8 cellular contexts compared by ENCODE assay signal in the genomic region with DNA sequence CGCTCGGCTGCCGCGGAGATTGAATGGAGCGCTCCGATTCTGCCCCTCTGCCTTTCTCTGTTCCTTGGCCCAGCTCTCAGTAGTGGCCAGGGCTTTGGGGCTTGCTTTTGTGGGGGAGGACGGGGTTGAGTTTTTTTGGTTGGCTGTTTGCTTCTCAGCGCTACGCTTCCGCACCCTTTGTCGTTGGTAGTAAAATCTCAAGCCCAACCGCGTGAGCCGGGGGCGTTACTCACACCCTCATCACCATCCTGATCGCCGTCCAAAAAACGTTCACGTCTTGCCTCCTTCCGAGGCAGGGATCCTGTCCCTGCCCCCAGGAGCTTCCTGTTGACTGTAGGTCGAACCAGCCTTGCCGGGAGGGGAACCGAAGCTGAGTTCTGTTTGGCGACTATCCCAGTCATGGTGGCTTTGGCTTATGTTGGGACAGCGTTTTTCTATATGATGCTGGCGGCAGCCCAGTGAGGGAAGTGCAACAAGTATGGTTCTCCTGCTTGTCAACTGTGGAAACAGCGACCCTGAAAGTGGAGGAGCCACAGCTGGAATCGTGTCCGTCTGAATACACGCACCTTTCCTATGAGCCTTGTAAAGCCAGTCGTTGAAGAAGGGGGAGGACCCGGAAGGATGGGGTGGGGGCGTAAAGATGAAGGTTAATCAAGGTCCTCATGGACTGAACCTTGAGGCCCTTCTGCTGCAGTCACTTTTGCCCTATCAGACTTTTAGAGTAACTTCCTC. TPM values are rescaled to one million over a fixed set of nuclear protein-coding genes. Genes with fewer than 3 reads are reported as not detected.
DNase-seq lines count a peak whose midpoint lies in the region; TF ChIP-seq lines count a peak whose summit lies in the region.

No MANE protein-coding gene starts in this region.

- H3K9me3 ChIP-seq in ES-I3 (ENCODE audit: control insufficient read depth, insufficient read depth, low read length) (no peaks in the 10 kb centered on the region), MG63 (no peaks in the 10 kb centered on the region), mammary epithelial cell (replicated peaks; ENCODE audit: insufficient read depth, low read length) (no peaks in the 10 kb centered on the region)

- BruUV-seq in mammary epithelial cell (replicated peaks; lab: Mats Ljungman, UMichigan): TSS peak; percentile 56

- in situ Hi-C loops in mammary epithelial cell (cut with MboI; ENCODE audit: low sequenced_read_pairs in 2 of 2): no loop called here

- H3K9ac ChIP-seq in ES-I3 (ENCODE audit: low read depth, low read length) (peak overlapping the region; percentile 100), mammary epithelial cell (ENCODE audit: insufficient read depth, low read length) (peak overlapping the region; percentile 88)

- CTCF ChIA-PET in mammary epithelial cell (lab: Charles Lee; ENCODE audit: low non-redundant PET): no interaction called here

- no peaks in the 10 kb centered on the region for H3K36me3 ChIP-seq in ES-I3 (ENCODE audit: insufficient read depth, low read length)
- no peaks in the 10 kb centered on the region for H3K36me3 ChIP-seq in H7 (replicated peaks; ENCODE audit: control insufficient read depth, insufficient read depth, low read length)
- H3K36me3 ChIP-seq in MG63: no peaks in the 10 kb centered on the region
- no peaks in the 10 kb centered on the region for H3K36me3 ChIP-seq in mammary epithelial cell (ENCODE audit: insufficient read depth, low read length)

- H3K4me2 ChIP-seq in mammary epithelial cell (ENCODE audit: insufficient read depth, low read depth, low read length): peak overlapping the region; percentile 76

- H3K27me3 ChIP-seq in H7 (ENCODE audit: control insufficient read depth, insufficient read depth, low read length) (no peaks in the 10 kb centered on the region), MG63 (no peaks in the 10 kb centered on the region), mammary epithelial cell (ENCODE audit: insufficient read depth, low read length) (no peaks in the 10 kb centered on the region)

- WGBS in mammary epithelial cell (ENCODE audit: low coverage, missing lambda C conversion rate): 6% methylated on average over 23 of the region's 33 CpGs

- H3K4me1 ChIP-seq in ES-I3 (ENCODE audit: insufficient read depth, low read length) (peaks cover 13% of the 10 kb centered on the region), mammary epithelial cell (ENCODE audit: insufficient read depth, low read length) (peaks cover 6% of the 10 kb centered on the region)

- peak overlapping the region; percentile 98 for H3K27ac ChIP-seq in VCaP
- H3K27ac ChIP-seq in mammary epithelial cell (ENCODE audit: insufficient read depth, low read depth, low read length): peak overlapping the region; percentile 92

- intact Hi-C loops in mammary epithelial cell (cut with micrococcal nuclease): loop anchor here (2.0 to 5.0 kb wide), 4 partner anchors 18 to 156 kb away; partner anchors contain the start of gene TYMS

- peak overlapping the region; percentile 80 for H3K4me3 ChIP-seq in H7 (ENCODE audit: insufficient read depth, low read depth, low read length)
- peak overlapping the region; percentile 83 for H3K4me3 ChIP-seq in MG63
- peak overlapping the region; percentile 75 to 100 (median 95) for H3K4me3 ChIP-seq in mammary epithelial cell (replicated peaks in 1 of 3; ENCODE audit: insufficient read depth in 1 of 3, low read depth in 2 of 3, low read length in 3 of 3)

- peaks cover 40% of the 10 kb centered on the region for H3K79me2 ChIP-seq in mammary epithelial cell (ENCODE audit: insufficient read depth, low read length)

- DNase-seq in H7 (peak; percentile 69), MG63 (peak; percentile 86), mammary epithelial cell (peak; percentile 75), islet precursor cell (peak; percentile 85), OCI-M2 (lab: John Stamatoyannopoulos, UW; ENCODE audit: unreplicated experiment) (no peak)
- DNase-seq in stimulated activated CD4-positive, alpha-beta T cell treated with anti-CD3 and anti-CD28 coated beads, Interleukin-15, amount 100 ng/mL, for 24 hours: peak; percentile 74

- H4K20me1 ChIP-seq in mammary epithelial cell (ENCODE audit: insufficient read depth, low read length): no peaks in the 10 kb centered on the region

- H2AFZ ChIP-seq in mammary epithelial cell (ENCODE audit: low read depth, low read length): peak overlapping the region; percentile 94

- dilution Hi-C loops in mammary epithelial cell (cut with HindIII; ENCODE audit: low sequenced_read_pairs): no loop called here

- TF ChIP-seq CTCF in VCaP (conservative IDR thresholded peaks at IDR 0.05) (no peak), mammary epithelial cell (conservative IDR thresholded peaks at IDR 0.05 in 1 of 2, IDR thresholded peaks at IDR 0.05 in 1 of 2; ENCODE audit: extremely low read depth in 1 of 2, insufficient read depth in 1 of 2, low read depth in 1 of 2, low read length in 2 of 2) (no peak)

RNA-seq across cellular contexts. Expression of gene YES1, which starts 0.8 kb away (rescaled TPM):
- 69.4 and 101 TPM in 2 replicates for total RNA-seq in H7 (2014; rRNA removed; shearing (Covaris generic))
- total RNA-seq in MG63 (2014; rRNA removed; shearing (Covaris generic); ENCODE audit: low replicate concordance): 68.5 and 95.9 TPM in 2 replicates
- 100 to 1,000 TPM in 1 of 2 donors, 10 to 100 TPM in 1; 76.9 to 126 TPM for total RNA-seq in mammary epithelial cell
- 23.1 TPM for polyA plus RNA-seq in mammary epithelial cell
- polyA minus RNA-seq in mammary epithelial cell: 33.9 TPM
